Comparison of ENCODE assay signal across 8 cellular contexts in genomic region chr12:28872654-28873268, GRCh38.
DNase-seq lines count a peak whose midpoint lies in the region; ATAC-seq and TF ChIP-seq lines count a peak whose summit lies in the region.

No MANE protein-coding gene starts in this region.

- DNase-seq in NCI-H1417 (lab: John Stamatoyannopoulos, UW): peak; percentile 27 to 70 (median 53)
- DNase-seq in NCI-H1417 treated with DMSO at 0.1 percent for 48 hours (lab: John Stamatoyannopoulos, UW): no peak
- DNase-seq in NCI-H2029 (lab: John Stamatoyannopoulos, UW): peak; percentile 31
- DNase-seq in activated CD4-positive, alpha-beta T cell treated with anti-CD3 and anti-CD28 coated beads, Interleukin-2, amount 50 U/mL, for 48 hours: peak; percentile 7 to 34
- DNase-seq in left cardiac atrium: peak; percentile 24
- DNase-seq in smooth muscle cell (lab: John Stamatoyannopoulos, UW; ENCODE audit: unreplicated experiment): no peak
- DNase-seq in posterior vena cava (ENCODE audit: low spot score): no peak

- POLR2A ChIA-PET in HEK293 (lab: Yijun Ruan, JAX): no interaction called here

- no peak overlapping the region for H3K27ac ChIP-seq in HEK293 (ENCODE audit: extremely low read depth, low read depth, low read length)
- H3K27ac ChIP-seq in smooth muscle cell (ENCODE audit: low read depth): no peak overlapping the region

- ATAC-seq in left cardiac atrium: peak; percentile 47 to 52

- no peaks in the 10 kb centered on the region for H3K27me3 ChIP-seq in smooth muscle cell (ENCODE audit: low read depth)

- TF ChIP-seq CTCF in HEK293 (tag by site-specific recombination; IDR thresholded peaks at IDR 0.05) (peak; percentile 41; the same call in 1 of the 2 replicates), smooth muscle cell (IDR thresholded peaks at IDR 0.05; ENCODE audit: borderline replicate concordance, insufficient read depth, poor library complexity, severe bottlenecking) (peak; percentile 75)

- WGBS in smooth muscle cell (ENCODE audit: low lambda C conversion rate): 34% methylated on average over 7 of the region's 7 CpGs

- H3K79me2 ChIP-seq in smooth muscle cell (ENCODE audit: low read depth): no peaks in the 10 kb centered on the region

- no peak overlapping the region for H3K4me2 ChIP-seq in smooth muscle cell

- peaks cover 21% of the 10 kb centered on the region for H3F3A ChIP-seq in smooth muscle cell (ENCODE audit: low read depth)

- H3K4me3 ChIP-seq in HEK293 (ENCODE audit: low read depth, low read length) (no peak overlapping the region), smooth muscle cell (no peak overlapping the region)

- no peak overlapping the region for H3K9ac ChIP-seq in smooth muscle cell (ENCODE audit: low read depth)

- no peaks in the 10 kb centered on the region for H3K9me3 ChIP-seq in HEK293 (ENCODE audit: control insufficient read depth, insufficient read depth, low read depth, low read length)
- H3K9me3 ChIP-seq in smooth muscle cell (replicated peaks; ENCODE audit: low read depth): no peaks in the 10 kb centered on the region

- H3K36me3 ChIP-seq in HEK293 (ENCODE audit: control insufficient read depth in 2 of 2, insufficient read depth in 1 of 2, low read length in 2 of 2): no peaks in the 10 kb centered on the region
- no peaks in the 10 kb centered on the region for H3K36me3 ChIP-seq in smooth muscle cell (ENCODE audit: low read depth)

- H3K4me1 ChIP-seq in HEK293 (ENCODE audit: control insufficient read depth, insufficient read depth, low read length) (peaks cover 13% of the 10 kb centered on the region; the same call in 1 of the 2 replicates), smooth muscle cell (ENCODE audit: low read depth) (peaks cover 11% of the 10 kb centered on the region)

- no peaks in the 10 kb centered on the region for H4K20me1 ChIP-seq in smooth muscle cell (ENCODE audit: low read depth)

- CTCF ChIA-PET in HEK293 (lab: Yijun Ruan, JAX): interaction anchor here (0.5 to 1.7 kb wide), 24 partner anchors 9 to 1140 kb away, joined by 3 to 10 read pairs (median 4); no protein-coding TSS in a partner anchor

- H2AFZ ChIP-seq in smooth muscle cell (ENCODE audit: low read depth): no peak overlapping the region

- intact Hi-C loops in left cardiac atrium (cut with DNase I): no loop called here
- intact Hi-C loops in posterior vena cava (cut with DNase I): no loop called here

TF ChIP-seq in HEK293, 187 proteins besides CTCF, POLR2A, EP300 and RAD21:
- TF ChIP-seq ZEB2 (tag by site-specific recombination; IDR thresholded peaks at IDR 0.05) (peak; percentile 19; the same call in 1 of the 2 replicates), ZNF639 (tag by site-specific recombination; IDR thresholded peaks at IDR 0.05) (no peak), ZSCAN30 (tag by site-specific recombination; IDR thresholded peaks at IDR 0.05) (0 out of 2 replicates have a peak, but pooled peaks have one; percentile 24), ZNF311 (tag by site-specific recombination; IDR thresholded peaks at IDR 0.05; ENCODE audit: borderline replicate concordance) (no peak), IKZF3 (tag by site-specific recombination; IDR thresholded peaks at IDR 0.05) (peak; percentile 72), ZNF660 (tag by site-specific recombination; IDR thresholded peaks at IDR 0.05) (peak; percentile 70; the same call in 1 of the 2 replicates), ZNF654 (tag by site-specific recombination; IDR thresholded peaks at IDR 0.05; ENCODE audit: low read depth) (peak; percentile 89), PRDM10 (tag by site-specific recombination; IDR thresholded peaks at IDR 0.05) (0 out of 2 replicates have a peak, but pooled peaks have one; percentile 25)
TF ChIP-seq in HEK293: peak in this region for 6.

Comparison
In these comparisons a context has a peak if more than half of its experiments do, and no peak if none do; other contexts are left out.
1. DNase-seq: peak in NCI-H1417 (3 of 3), NCI-H2029 (single experiment), activated CD4-positive, alpha-beta T cell treated with anti-CD3 and anti-CD28 coated beads, Interleukin-2, amount 50 U/mL, for 48 hours (2 of 2) and left cardiac atrium (single experiment); none in NCI-H1417 treated with DMSO at 0.1 percent for 48 hours (single experiment), smooth muscle cell (single experiment) and posterior vena cava (single experiment).